11 cellular contexts compared by ENCODE assay signal in genomic region chr11:45646275-45646970, GRCh38. TPM values are rescaled to one million over a fixed set of nuclear protein-coding genes. Genes with fewer than 3 reads are reported as not detected.
DNase-seq lines count a peak whose midpoint lies in the region; ATAC-seq, FAIRE-seq and TF ChIP-seq lines count a peak whose summit lies in the region.
"Had no signal": no experiment of that assay in that cellular context is flagged by ENCODE, and none has a peak within 500 bp of the region (broad histone marks: within the 10 kb centered on the region; RNA-seq: fewer than 3 reads in every experiment).

No MANE protein-coding gene starts in this region.

- DNase-seq in activated CD4-positive, CD25-positive, alpha-beta regulatory T cell treated with anti-CD3 and anti-CD28 coated beads, Interleukin-2, amount 50 U/mL, for 72 hours, result no peak
- DNase-seq in bronchial epithelial cell (ENCODE audit: low read depth) (peak; percentile 55), neural progenitor cell (ENCODE audit: low spot score) (peak; percentile 36), SW480 (ENCODE audit: low spot score) (no peak), HuH-7.5 (ENCODE audit: low spot score) (no peak)
- DNase-seq: NCI-H524 had no signal

- peaks cover 11% of the 10 kb centered on the region for H3K27me3 Mint-ChIP-seq in neural progenitor cell (ENCODE audit: insufficient read depth, low read depth)

- TF ChIP-seq CTCF in bronchial epithelial cell (IDR thresholded peaks at IDR 0.05; ENCODE audit: insufficient read depth, low read length, severe bottlenecking) (no peak), neural progenitor cell (IDR thresholded peaks at IDR 0.05) (no peak)

- peak; percentile 75 for FAIRE-seq in bronchial epithelial cell (lab: Jason Lieb, UNC)

- H3K9ac ChIP-seq in neural progenitor cell, result no peak overlapping the region
- H3K9ac ChIP-seq: BLaER1 had no signal

- no peaks in the 10 kb centered on the region for H3K36me3 ChIP-seq in bronchial epithelial cell (ENCODE audit: control insufficient read depth, insufficient read depth, low read length)
- no peaks in the 10 kb centered on the region for H3K36me3 ChIP-seq in neural progenitor cell
- H3K36me3 ChIP-seq: BLaER1 had no signal

- no peaks in the 10 kb centered on the region for H3K79me2 ChIP-seq in neural progenitor cell (ENCODE audit: low read depth)

- ATAC-seq in activated CD4-positive, CD25-positive, alpha-beta regulatory T cell treated with anti-CD3 and anti-CD28 coated beads, Interleukin-2, amount 50 U/mL, for 24 hours, result peak; percentile 40 to 41
- ATAC-seq in HG03565 (IDR thresholded peaks at IDR 0.05; ENCODE audit: unreplicated experiment) (peak; percentile 75), HG03457 (IDR thresholded peaks at IDR 0.05; ENCODE audit: unreplicated experiment) (no peak)

- H3K4me1 Mint-ChIP-seq in neural progenitor cell, result peaks cover 16% of the 10 kb centered on the region

- no peaks in the 10 kb centered on the region for H3K9me3 ChIP-seq in neural progenitor cell (ENCODE audit: low read depth)

- H3K9me3 Mint-ChIP-seq in neural progenitor cell, result peaks cover 5% of the 10 kb centered on the region

- H3K27me3 ChIP-seq in bronchial epithelial cell (ENCODE audit: control insufficient read depth, insufficient read depth, low read length), result no peaks in the 10 kb centered on the region
- H3K27me3 ChIP-seq in neural progenitor cell, result peaks cover 5% of the 10 kb centered on the region
- H3K27me3 ChIP-seq: BLaER1 had no signal

- no peak overlapping the region for H2AFZ ChIP-seq in neural progenitor cell (replicated peaks)

- H3K4me3 Mint-ChIP-seq in neural progenitor cell, result peak overlapping the region; percentile 56

- H3K4me2 ChIP-seq in neural progenitor cell, result no peak overlapping the region
- H3K4me2 ChIP-seq: BLaER1, smooth muscle cell had no signal

- H3K27ac ChIP-seq in neural progenitor cell, result no peak overlapping the region
- H3K27ac ChIP-seq: BLaER1 had no signal

- peaks cover 21% of the 10 kb centered on the region for H3K4me1 ChIP-seq in neural progenitor cell
- H3K4me1 ChIP-seq: BLaER1 had no signal

- H3F3A ChIP-seq in neural progenitor cell (ENCODE audit: low read depth), result peaks cover 11% of the 10 kb centered on the region

- no peak overlapping the region for H3K27ac Mint-ChIP-seq in neural progenitor cell

- H4K20me1 ChIP-seq in neural progenitor cell (ENCODE audit: low read depth), result no peaks in the 10 kb centered on the region
- H4K20me1 ChIP-seq: BLaER1 had no signal

- no peak overlapping the region for H3K4me3 ChIP-seq in bronchial epithelial cell (ENCODE audit: low read depth, low read length)
- no peak overlapping the region for H3K4me3 ChIP-seq in neural progenitor cell
- H3K4me3 ChIP-seq: BLaER1, smooth muscle cell had no signal

- H3K36me3 Mint-ChIP-seq in neural progenitor cell, result no peaks in the 10 kb centered on the region

RNA-seq across cellular contexts. Expression of gene CHST1, which starts 19.0 kb away (rescaled TPM):
- 0.26 and 2.4 TPM in 2 replicates for total RNA-seq in bronchial epithelial cell
- 0.53 TPM in 1 of 2 replicates, not detected in the other for total RNA-seq in neural progenitor cell (ENCODE audit: low replicate concordance)

Comparison
In these comparisons a context has a peak if more than half of its experiments do, and no peak if none do; other contexts are left out.
1. DNase-seq: peak in bronchial epithelial cell (single experiment) and neural progenitor cell (single experiment); none in activated CD4-positive, CD25-positive, alpha-beta regulatory T cell treated with anti-CD3 and anti-CD28 coated beads, Interleukin-2, amount 50 U/mL, for 72 hours (single experiment), SW480 (single experiment) and HuH-7.5 (single experiment).